In the genomic region with DNA sequence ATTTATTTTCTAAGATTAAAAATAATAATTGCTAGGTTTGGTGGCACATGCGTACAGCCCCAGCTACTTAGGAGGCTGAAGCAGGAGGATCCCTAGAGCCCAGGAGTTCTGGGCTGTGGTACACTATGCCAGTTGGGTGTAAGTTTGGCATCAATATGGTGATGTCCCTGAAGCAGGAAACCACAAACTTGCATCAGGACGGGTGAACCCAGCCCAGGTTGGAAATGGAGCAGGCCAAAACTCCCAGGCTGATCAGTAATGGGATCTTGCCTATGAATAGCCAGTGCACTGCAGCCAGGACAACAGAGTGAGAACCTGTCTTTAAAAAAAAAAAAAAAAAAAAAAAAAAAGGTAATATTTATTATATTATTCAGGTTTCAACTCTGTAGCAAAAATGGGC, we compare ENCODE assay signal across 18 cellular contexts.
A peak's percentile ranks its signal among the peaks of the same experiment; 100 is the strongest.
DNase-seq lines count a peak whose midpoint lies in the region; ATAC-seq and TF ChIP-seq lines count a peak whose summit lies in the region.
"Had no signal": no experiment of that assay in that cellular context is flagged by ENCODE, and none has a peak within 500 bp of the region (broad histone marks: within the 10 kb centered on the region; RNA-seq: fewer than 3 reads in every experiment).

No MANE protein-coding gene starts in this region.

- no peak for TF ChIP-seq CTCF in neutrophil (IDR thresholded peaks at IDR 0.05)

- no peaks in the 10 kb centered on the region for H3K9me3 ChIP-seq in neutrophil
- H3K9me3 ChIP-seq: BE2C; BLaER1 treated with 17β-estradiol and CSF1 and Interleukin-3, amounts not matched to agents 10 nM and 100 nM had no signal

- no peak for ATAC-seq in HG03095 (IDR thresholded peaks at IDR 0.05; ENCODE audit: unreplicated experiment)
- ATAC-seq: HCT116 had no signal

- DNase-seq in GF-D8 (lab: John Stamatoyannopoulos, UW) (peak; percentile 13), LHCN-M2 (ENCODE audit: low read depth) (peak; percentile 12), ACHN (no peak), DMS53 treated with DMSO at 0.1 percent for 48 hours (lab: John Stamatoyannopoulos, UW; ENCODE audit: unreplicated experiment) (no peak)
- DNase-seq: AML-193; BE2C; CD4-positive, alpha-beta T cell; CD8-positive, alpha-beta memory T cell; DMS 273 treated with DMSO at 0.1 percent for 48 hours; DMS79 treated with DMSO at 0.1 percent for 48 hours; GM23248; H9; HFFc6 had no signal

- H3K4me1 ChIP-seq in neutrophil (ENCODE audit: control insufficient read depth in 1 of 2, insufficient read depth in 1 of 2, low read depth in 1 of 2, low read length in 1 of 2) = peaks cover 7 to 10% of the 10 kb centered on the region in 2 experiments
- H3K4me1 ChIP-seq: BE2C had no signal

- in situ Hi-C loops in ACHN (cut with HindIII; ENCODE audit: low pct_ligation_motif_present, low pct_unique_long_range_greater_than_20kb, low sequenced_read_pairs) = no loop called here

- peaks cover 61% of the 10 kb centered on the region for H3K36me3 ChIP-seq in neutrophil

- H3K27ac ChIP-seq in neutrophil = peak overlapping the region; percentile 36
- H3K27ac ChIP-seq: 22Rv1; BLaER1 treated with 17β-estradiol and CSF1 and Interleukin-3, amounts not matched to agents 10 nM and 100 nM; GM23248 had no signal

- H3K27me3 ChIP-seq in neutrophil = no peaks in the 10 kb centered on the region
- H3K27me3 ChIP-seq: BE2C; BLaER1 treated with 17β-estradiol and CSF1 and Interleukin-3, amounts not matched to agents 10 nM and 100 nM had no signal

- no peak overlapping the region for H3K4me3 ChIP-seq in neutrophil (ENCODE audit: low read depth in 1 of 2, low read length in 1 of 2)
- H3K4me3 ChIP-seq: BLaER1 treated with 17β-estradiol and CSF1 and Interleukin-3, amounts not matched to agents 10 nM and 100 nM; GM23248 had no signal

Comparison
In these comparisons a context has a peak if more than half of its experiments do, and no peak if none do; other contexts are left out.
1. DNase-seq: peak in GF-D8 (single experiment) and LHCN-M2 (single experiment); none in ACHN (single experiment) and DMS53 treated with DMSO at 0.1 percent for 48 hours (single experiment).